3 cellular contexts compared by ENCODE assay signal in genomic region chr12:5458229-5459050, GRCh38.
TF ChIP-seq lines count a peak whose summit lies in the region.

No MANE protein-coding gene starts in this region.

TF ChIP-seq in IMR-90, 13 proteins besides CTCF, POLR2A, EP300 and RAD21:
- TF ChIP-seq RCOR1 (IDR thresholded peaks at IDR 0.05; ENCODE audit: insufficient replicate concordance, low read length) (no peak), MAFK (IDR thresholded peaks at IDR 0.05; ENCODE audit: low read depth, low read length) (no peak), NFE2L2 (IDR thresholded peaks at IDR 0.05; ENCODE audit: low read depth, low read length) (no peak), RFX5 (IDR thresholded peaks at IDR 0.05; ENCODE audit: low read depth, low read length) (no peak), MXI1 (IDR thresholded peaks at IDR 0.05; ENCODE audit: borderline replicate concordance, low read depth, low read length) (no peak), CEBPB (IDR thresholded peaks at IDR 0.05; ENCODE audit: low read depth, low read length) (no peak), CHD1 (IDR thresholded peaks at IDR 0.05; ENCODE audit: low read depth, low read length) (no peak), BHLHE40 (IDR thresholded peaks at IDR 0.05; ENCODE audit: low read depth, low read length) (no peak), ELK1 (IDR thresholded peaks at IDR 0.05; ENCODE audit: borderline replicate concordance, low read depth, low read length) (no peak), FOS (IDR thresholded peaks at IDR 0.05; ENCODE audit: low read depth, low read length) (no peak), MAZ (IDR thresholded peaks at IDR 0.05; ENCODE audit: borderline replicate concordance, low read depth, low read length) (no peak), USF2 (IDR thresholded peaks at IDR 0.05; ENCODE audit: low read depth, low read length) (no peak), SMC3 (IDR thresholded peaks at IDR 0.05; ENCODE audit: low read depth, low read length) (no peak)
TF ChIP-seq in IMR-90: peak in this region for 0.

TF ChIP-seq in H1, 55 proteins besides CTCF, POLR2A, EP300 and RAD21:
- TF ChIP-seq BACH1 (IDR thresholded peaks at IDR 0.05; ENCODE audit: low read length) (no peak), SIX5 (IDR thresholded peaks at IDR 0.05; ENCODE audit: low read depth, low read length) (no peak), YY1 (IDR thresholded peaks at IDR 0.05; ENCODE audit: low read depth, low read length) (no peak), POLR2AphosphoS5 (IDR thresholded peaks at IDR 0.05; ENCODE audit: low read depth, low read length) (no peak), KDM5A (IDR thresholded peaks at IDR 0.05; ENCODE audit: low read length) (no peak), CREB1 (IDR thresholded peaks at IDR 0.05) (no peak), FOSL1 (IDR thresholded peaks at IDR 0.05; ENCODE audit: insufficient read depth, low read depth, low read length) (no peak), PHF8 (conservative IDR thresholded peaks at IDR 0.05; ENCODE audit: low read depth, low read length) (no peak), HDAC2 (IDR thresholded peaks at IDR 0.05; ENCODE audit: borderline replicate concordance in 1 of 2, low read depth in 2 of 2, low read length in 2 of 2) (no peak), SP2 (IDR thresholded peaks at IDR 0.05; ENCODE audit: low read length) (no peak), SP1 (IDR thresholded peaks at IDR 0.05; ENCODE audit: low read depth, low read length) (no peak), JUND (IDR thresholded peaks at IDR 0.05; ENCODE audit: low read length) (no peak), CEBPB (IDR thresholded peaks at IDR 0.05; ENCODE audit: low read depth, low read length) (no peak), SAP30 (IDR thresholded peaks at IDR 0.05; ENCODE audit: insufficient read depth, insufficient replicate concordance, low read length) (no peak), MAFK (IDR thresholded peaks at IDR 0.05; ENCODE audit: low read depth, low read length) (no peak), TCF12 (IDR thresholded peaks at IDR 0.05; ENCODE audit: low read depth, low read length) (no peak), SIN3A (conservative IDR thresholded peaks at IDR 0.05 in 1 of 2, IDR thresholded peaks at IDR 0.05 in 1 of 2; ENCODE audit: low read depth in 1 of 2, low read length in 2 of 2) (no peak)

TF ChIP-seq in GM12891, 5 proteins besides CTCF, POLR2A, EP300 and RAD21:
- TF ChIP-seq POU2F2 (IDR thresholded peaks at IDR 0.05; ENCODE audit: low read depth, low read length), result no peak
- TF ChIP-seq TAF1 (IDR thresholded peaks at IDR 0.05; ENCODE audit: low read depth, low read length), result no peak
- no peak for TF ChIP-seq POLR2AphosphoS5 (IDR thresholded peaks at IDR 0.05; ENCODE audit: low read depth, low read length)
- no peak for TF ChIP-seq PAX5 (IDR thresholded peaks at IDR 0.05; ENCODE audit: insufficient read depth, low read length, severe bottlenecking)
- no peak for TF ChIP-seq SPI1 (IDR thresholded peaks at IDR 0.05; ENCODE audit: low read depth, low read length)
